ENCODE assay signal across 25 cellular contexts in the genomic region with DNA sequence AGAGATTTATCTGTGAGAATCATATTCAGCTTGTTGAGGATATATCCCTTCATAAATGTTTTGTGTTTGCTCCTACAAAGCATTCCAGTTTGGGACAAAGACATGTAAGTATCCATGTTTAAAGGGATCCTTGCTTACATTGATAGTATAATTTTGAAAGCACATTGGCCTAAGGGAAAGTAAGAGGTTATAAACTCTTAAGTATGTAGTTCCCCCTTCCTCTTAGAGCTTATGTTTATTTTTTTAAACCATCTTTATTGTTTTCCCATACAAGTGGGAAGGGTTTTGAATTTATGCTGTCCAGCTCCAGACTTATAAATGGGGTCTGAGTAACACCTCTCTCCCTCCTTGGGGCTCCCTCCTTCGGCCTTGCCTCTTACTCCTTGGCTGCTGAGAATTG.
"Had no signal": no experiment of that assay in that cellular context is flagged by ENCODE, and none has a peak within 500 bp of the region (broad histone marks: within the 10 kb centered on the region; RNA-seq: fewer than 3 reads in every experiment).

No MANE protein-coding gene starts in this region.

- H3K4me3 Mint-ChIP-seq: naive thymus-derived CD4-positive, alpha-beta T cell; natural killer cell treated with Interleukin-12 subunit alpha and Interleukin-12 subunit beta and Interleukin-15 and Interleukin-18, amount 100 ng/mL, for 72 hours; stimulated activated memory B cell treated with anti-CD40 and anti-IgM and Interleukin-4, amounts not matched to agents 10 μg/mL and 1 μg/mL and 100 μg/mL, for 72 hours had no signal

- DNase-seq: islet precursor cell; left ventricle myocardium inferior; mesendoderm; midbrain; mucosa of descending colon; naive thymus-derived CD4-positive, alpha-beta T cell; ovary; right lobe of liver; stimulated activated CD4-positive, alpha-beta T cell treated with anti-CD3 and anti-CD28 coated beads, Interleukin-1b, Interleukin-23, amount 100 ng/mL, for 48 hours; stimulated activated CD4-positive, alpha-beta T cell treated with anti-CD3 and anti-CD28 coated beads, Interleukin-2, amount 100 ng/mL, for 48 hours; stimulated activated CD4-positive, alpha-beta T cell treated with anti-CD3 and anti-CD28 coated beads, Interleukin-4, amount 100 ng/mL, for 4 hours; stimulated activated CD8-positive, alpha-beta memory T cell treated with anti-CD3 and anti-CD28 coated beads, Interleukin-4, amount 100 ng/mL, for 48 hours; stimulated activated naive CD8-positive, alpha-beta T cell treated with anti-CD3 and anti-CD28 coated beads, Interleukin-15, Interleukin-2, amounts not matched to agents 100 U/mL and 50 U/mL, for 24 hours; stomach; testis; thyroid gland; transverse colon; upper lobe of left lung had no signal

- H3K27ac ChIP-seq: left ventricle myocardium inferior, ovary, right atrium auricular region, right lobe of liver, stomach, testis, thyroid gland, transverse colon, upper lobe of left lung, vagina had no signal

- H3K27me3 ChIP-seq: ovary, right atrium auricular region, right lobe of liver, stomach, testis, thyroid gland, transverse colon, upper lobe of left lung, vagina had no signal

- H3K4me3 ChIP-seq: left ventricle myocardium inferior, lung, mucosa of descending colon, ovary, right atrium auricular region, right lobe of liver, smooth muscle cell, stomach, testis, thyroid gland, transverse colon, upper lobe of left lung, vagina had no signal

- H3K27me3 Mint-ChIP-seq: natural killer cell treated with Interleukin-12 subunit alpha and Interleukin-12 subunit beta and Interleukin-15 and Interleukin-18, amount 100 ng/mL, for 72 hours; progenitor cell of endocrine pancreas; stimulated activated memory B cell treated with anti-CD40 and anti-IgM and Interleukin-4, amounts not matched to agents 10 μg/mL and 1 μg/mL and 100 μg/mL, for 72 hours had no signal

- H3K4me1 ChIP-seq: right atrium auricular region, right lobe of liver, transverse colon, upper lobe of left lung had no signal

- H3K4me2 ChIP-seq: smooth muscle cell had no signal

- H3K27ac Mint-ChIP-seq: naive thymus-derived CD4-positive, alpha-beta T cell; natural killer cell treated with Interleukin-12 subunit alpha and Interleukin-12 subunit beta and Interleukin-15 and Interleukin-18, amount 100 ng/mL, for 72 hours; progenitor cell of endocrine pancreas; stimulated activated memory B cell treated with anti-CD40 and anti-IgM and Interleukin-4, amounts not matched to agents 10 μg/mL and 1 μg/mL and 100 μg/mL, for 72 hours had no signal

- H3K9me3 Mint-ChIP-seq: natural killer cell treated with Interleukin-12 subunit alpha and Interleukin-12 subunit beta and Interleukin-15 and Interleukin-18, amount 100 ng/mL, for 72 hours had no signal

- H3K4me1 Mint-ChIP-seq: naive thymus-derived CD4-positive, alpha-beta T cell had no signal

- H3K9me3 ChIP-seq: left ventricle myocardium inferior, mucosa of descending colon, ovary, right atrium auricular region, right lobe of liver, stomach, testis, thyroid gland, transverse colon, upper lobe of left lung, vagina had no signal

- H3K36me3 Mint-ChIP-seq: naive thymus-derived CD4-positive, alpha-beta T cell; natural killer cell treated with Interleukin-12 subunit alpha and Interleukin-12 subunit beta and Interleukin-15 and Interleukin-18, amount 100 ng/mL, for 72 hours; stimulated activated memory B cell treated with anti-CD40 and anti-IgM and Interleukin-4, amounts not matched to agents 10 μg/mL and 1 μg/mL and 100 μg/mL, for 72 hours had no signal

- H3K36me3 ChIP-seq: left ventricle myocardium inferior, ovary, right atrium auricular region, right lobe of liver, stomach, thyroid gland, transverse colon, upper lobe of left lung, vagina had no signal
